Comparison of ENCODE assay signal across 27 cellular contexts in genomic region chr20:51720854-51721253, GRCh38. TPM values are rescaled to one million over a fixed set of nuclear protein-coding genes. Genes with fewer than 3 reads are reported as not detected.
DNase-seq lines count a peak whose midpoint lies in the region; ATAC-seq, FAIRE-seq and TF ChIP-seq lines count a peak whose summit lies in the region.
"Had no signal": no experiment of that assay in that cellular context is flagged by ENCODE, and none has a peak within 500 bp of the region (broad histone marks: within the 10 kb centered on the region; RNA-seq: fewer than 3 reads in every experiment).

No MANE protein-coding gene starts in this region.

- peaks cover 10% of the 10 kb centered on the region for H3K4me1 Mint-ChIP-seq in T-helper 2 cell treated with Interferon-gamma antibody and Interleukin-4, amounts not matched to agents 5 μg/mL and 100 μg/mL, for 36 hours (ENCODE audit: low read depth)
- H3K4me1 Mint-ChIP-seq in natural killer cell: peaks cover 0 to 12% of the 10 kb centered on the region in 2 donors
- H3K4me1 Mint-ChIP-seq: naive thymus-derived CD8-positive, alpha-beta T cell; stimulated activated naive B cell treated with anti-CD40 and anti-IgM and Interleukin-4, amounts not matched to agents 10 μg/mL and 1 μg/mL and 100 μg/mL, for 72 hours had no signal

- H3K27ac ChIP-seq in lower lobe of right lung: no peak overlapping the region
- H3K27ac ChIP-seq: A549, breast epithelium, heart right ventricle, PC-9, upper lobe of left lung had no signal

- no peak overlapping the region for H3K27ac Mint-ChIP-seq in T-helper 2 cell treated with Interferon-gamma antibody and Interleukin-4, amounts not matched to agents 5 μg/mL and 100 μg/mL, for 36 hours
- H3K27ac Mint-ChIP-seq in natural killer cell: no peak overlapping the region
- H3K27ac Mint-ChIP-seq: activated naive CD8-positive, alpha-beta T cell; CD4-positive, alpha-beta T cell; naive thymus-derived CD8-positive, alpha-beta T cell; stimulated activated naive B cell treated with anti-CD40 and anti-IgM and Interleukin-4, amounts not matched to agents 10 μg/mL and 1 μg/mL and 100 μg/mL, for 72 hours had no signal

- H3K27me3 ChIP-seq in lower lobe of right lung (ENCODE audit: low read depth): no peaks in the 10 kb centered on the region
- H3K27me3 ChIP-seq: breast epithelium, heart right ventricle, upper lobe of left lung had no signal

- no peaks in the 10 kb centered on the region for H3K9me3 ChIP-seq in lower lobe of right lung
- H3K9me3 ChIP-seq: A549, breast epithelium, heart right ventricle, upper lobe of left lung had no signal

- peak; percentile 69 for ATAC-seq in lower lobe of right lung
- ATAC-seq in GM18870 (IDR thresholded peaks at IDR 0.05; ENCODE audit: unreplicated experiment): no peak
- no peak for ATAC-seq in left cardiac atrium
- no peak for ATAC-seq in natural killer cell
- ATAC-seq: A549; heart right ventricle; naive thymus-derived CD8-positive, alpha-beta T cell; Right ventricle myocardium inferior; stimulated activated naive B cell treated with anti-CD40 and anti-IgM and Interleukin-4, amounts not matched to agents 10 μg/mL and 1 μg/mL and 100 μg/mL, for 72 hours had no signal

- FAIRE-seq in HTR-8/SVneo (lab: Jason Lieb, UNC): peak; percentile 36
- FAIRE-seq: A549, endothelial cell of umbilical vein, frontal cortex, kidney had no signal

- no peaks in the 10 kb centered on the region for H3K36me3 Mint-ChIP-seq in T-helper 2 cell treated with Interferon-gamma antibody and Interleukin-4, amounts not matched to agents 5 μg/mL and 100 μg/mL, for 36 hours (ENCODE audit: low read depth)
- H3K36me3 Mint-ChIP-seq in natural killer cell: no peaks in the 10 kb centered on the region
- H3K36me3 Mint-ChIP-seq: activated naive CD8-positive, alpha-beta T cell; naive thymus-derived CD8-positive, alpha-beta T cell; stimulated activated naive B cell treated with anti-CD40 and anti-IgM and Interleukin-4, amounts not matched to agents 10 μg/mL and 1 μg/mL and 100 μg/mL, for 72 hours had no signal

- DNase-seq in activated CD4-positive, alpha-beta T cell treated with anti-CD3 and anti-CD28 coated beads for 48 hours: peak; percentile 48
- no peak for DNase-seq in activated CD4-positive, alpha-beta T cell treated with anti-CD3 and anti-CD28 coated beads, Interleukin-2, amount 50 U/mL, for 1 hour
- DNase-seq in HTR-8/SVneo (ENCODE audit: insufficient read length, low spot score): no peak
- peak; percentile 74 for DNase-seq in T-helper 2 cell treated with Interferon-gamma antibody and Interleukin-4, amounts not matched to agents 5 μg/mL and 100 μg/mL, for 36 hours (ENCODE audit: low spot score)
- DNase-seq in lower lobe of right lung: no peak
- no peak for DNase-seq in left cardiac atrium
- DNase-seq in natural killer cell: no peak
- DNase-seq: activated effector memory CD4-positive, alpha-beta T cell treated with Interleukin-2 at 50 U/mL for 16 hours; anterior cingulate cortex; CD4-positive, alpha-beta T cell; DND-41; heart right ventricle; kidney; naive thymus-derived CD8-positive, alpha-beta T cell; NCI-H146; NCI-H526 treated with DMSO at 0.1 percent for 48 hours; nucleus accumbens; PC-9; stimulated activated naive B cell treated with anti-CD40 and anti-IgM and Interleukin-4, amounts not matched to agents 10 μg/mL and 1 μg/mL and 100 μg/mL, for 72 hours; upper lobe of left lung had no signal

- TF ChIP-seq CTCF in lower lobe of right lung (IDR thresholded peaks at IDR 0.05): no peak
- no peak for TF ChIP-seq CTCF in natural killer cell (IDR thresholded peaks at IDR 0.05)

- no peaks in the 10 kb centered on the region for H3K9me3 Mint-ChIP-seq in T-helper 2 cell treated with Interferon-gamma antibody and Interleukin-4, amounts not matched to agents 5 μg/mL and 100 μg/mL, for 36 hours
- no peaks in the 10 kb centered on the region for H3K9me3 Mint-ChIP-seq in natural killer cell
- H3K9me3 Mint-ChIP-seq: CD4-positive, alpha-beta T cell; stimulated activated naive B cell treated with anti-CD40 and anti-IgM and Interleukin-4, amounts not matched to agents 10 μg/mL and 1 μg/mL and 100 μg/mL, for 72 hours had no signal

- H3K4me1 ChIP-seq in lower lobe of right lung: no peaks in the 10 kb centered on the region
- H3K4me1 ChIP-seq: A549, breast epithelium, heart right ventricle, upper lobe of left lung had no signal

- H3K4me3 Mint-ChIP-seq in T-helper 2 cell treated with Interferon-gamma antibody and Interleukin-4, amounts not matched to agents 5 μg/mL and 100 μg/mL, for 36 hours: no peak overlapping the region
- H3K4me3 Mint-ChIP-seq in natural killer cell: no peak overlapping the region
- H3K4me3 Mint-ChIP-seq: activated naive CD8-positive, alpha-beta T cell; CD4-positive, alpha-beta T cell; naive thymus-derived CD8-positive, alpha-beta T cell; stimulated activated naive B cell treated with anti-CD40 and anti-IgM and Interleukin-4, amounts not matched to agents 10 μg/mL and 1 μg/mL and 100 μg/mL, for 72 hours had no signal

- no peak overlapping the region for H3K4me3 ChIP-seq in lower lobe of right lung
- H3K4me3 ChIP-seq: A549, breast epithelium, heart right ventricle, PC-9, upper lobe of left lung had no signal

- H3K36me3 ChIP-seq in lower lobe of right lung: peaks cover 6% of the 10 kb centered on the region
- H3K36me3 ChIP-seq: breast epithelium, upper lobe of left lung had no signal

- intact Hi-C loops in lower lobe of right lung (cut with DNase I): no loop called here
- intact Hi-C loops in left cardiac atrium (cut with DNase I): no loop called here
- intact Hi-C loops in natural killer cell (cut with micrococcal nuclease): no loop called here

- no peaks in the 10 kb centered on the region for H3K27me3 Mint-ChIP-seq in T-helper 2 cell treated with Interferon-gamma antibody and Interleukin-4, amounts not matched to agents 5 μg/mL and 100 μg/mL, for 36 hours (ENCODE audit: low read depth)
- peaks cover 0 to 2% of the 10 kb centered on the region in 2 donors for H3K27me3 Mint-ChIP-seq in natural killer cell (ENCODE audit: low read depth in 2 of 2)
- H3K27me3 Mint-ChIP-seq: activated naive CD8-positive, alpha-beta T cell; CD4-positive, alpha-beta T cell had no signal

RNA-seq across cellular contexts. Expression of gene ATP9A, which starts 47.3 kb away (rescaled TPM):
- total RNA-seq in lower lobe of right lung: 23.1 TPM
- total RNA-seq in left cardiac atrium: 10 to 100 TPM; 27.6 to 28.0 TPM
- 10 to 100 TPM in 1 of 3 donors, 1 to 10 TPM in 2; 1.4 to 46.8 (median 1.9) TPM for total RNA-seq in natural killer cell

Comparison
In these comparisons a context has a peak if more than half of its experiments do, and no peak if none do; other contexts are left out.
1. DNase-seq: peak in activated CD4-positive, alpha-beta T cell treated with anti-CD3 and anti-CD28 coated beads for 48 hours (single experiment) and T-helper 2 cell treated with Interferon-gamma antibody and Interleukin-4, amounts not matched to agents 5 μg/mL and 100 μg/mL, for 36 hours (single experiment); none in activated CD4-positive, alpha-beta T cell treated with anti-CD3 and anti-CD28 coated beads, Interleukin-2, amount 50 U/mL, for 1 hour (single experiment), HTR-8/SVneo (single experiment), lower lobe of right lung (single experiment), left cardiac atrium (single experiment) and natural killer cell (single experiment).
2. ATAC-seq: peak in lower lobe of right lung (2 of 2); none in GM18870 (single experiment), left cardiac atrium (0 of 2) and natural killer cell (0 of 3).